ENCODE assay signal across 1 cellular context in genomic region chr10:109103278-109103677, GRCh38.
TF ChIP-seq lines count a peak whose summit lies in the region.

No MANE protein-coding gene starts in this region.

TF ChIP-seq in WTC11, 78 proteins besides CTCF, POLR2A, EP300 and RAD21 (continued from another document):
- TF ChIP-seq, protein P1, sequence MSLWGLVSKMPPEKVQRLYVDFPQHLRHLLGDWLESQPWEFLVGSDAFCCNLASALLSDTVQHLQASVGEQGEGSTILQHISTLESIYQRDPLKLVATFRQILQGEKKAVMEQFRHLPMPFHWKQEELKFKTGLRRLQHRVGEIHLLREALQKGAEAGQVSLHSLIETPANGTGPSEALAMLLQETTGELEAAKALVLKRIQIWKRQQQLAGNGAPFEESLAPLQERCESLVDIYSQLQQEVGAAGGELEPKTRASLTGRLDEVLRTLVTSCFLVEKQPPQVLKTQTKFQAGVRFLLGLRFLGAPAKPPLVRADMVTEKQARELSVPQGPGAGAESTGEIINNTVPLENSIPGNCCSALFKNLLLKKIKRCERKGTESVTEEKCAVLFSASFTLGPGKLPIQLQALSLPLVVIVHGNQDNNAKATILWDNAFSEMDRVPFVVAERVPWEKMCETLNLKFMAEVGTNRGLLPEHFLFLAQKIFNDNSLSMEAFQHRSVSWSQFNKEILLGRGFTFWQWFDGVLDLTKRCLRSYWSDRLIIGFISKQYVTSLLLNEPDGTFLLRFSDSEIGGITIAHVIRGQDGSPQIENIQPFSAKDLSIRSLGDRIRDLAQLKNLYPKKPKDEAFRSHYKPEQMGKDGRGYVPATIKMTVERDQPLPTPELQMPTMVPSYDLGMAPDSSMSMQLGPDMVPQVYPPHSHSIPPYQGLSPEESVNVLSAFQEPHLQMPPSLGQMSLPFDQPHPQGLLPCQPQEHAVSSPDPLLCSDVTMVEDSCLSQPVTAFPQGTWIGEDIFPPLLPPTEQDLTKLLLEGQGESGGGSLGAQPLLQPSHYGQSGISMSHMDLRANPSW (CRISPR knock-in tag; conservative IDR thresholded peaks at IDR 0.05; ENCODE audit: low read depth), result no peak
- TF ChIP-seq NFE2L1 (CRISPR knock-in tag; IDR thresholded peaks at IDR 0.05), result no peak
- no peak for TF ChIP-seq FOXK1 (CRISPR knock-in tag; IDR thresholded peaks at IDR 0.05)
- no peak for TF ChIP-seq SP1 (CRISPR knock-in tag; conservative IDR thresholded peaks at IDR 0.05)
- TF ChIP-seq, protein P2, sequence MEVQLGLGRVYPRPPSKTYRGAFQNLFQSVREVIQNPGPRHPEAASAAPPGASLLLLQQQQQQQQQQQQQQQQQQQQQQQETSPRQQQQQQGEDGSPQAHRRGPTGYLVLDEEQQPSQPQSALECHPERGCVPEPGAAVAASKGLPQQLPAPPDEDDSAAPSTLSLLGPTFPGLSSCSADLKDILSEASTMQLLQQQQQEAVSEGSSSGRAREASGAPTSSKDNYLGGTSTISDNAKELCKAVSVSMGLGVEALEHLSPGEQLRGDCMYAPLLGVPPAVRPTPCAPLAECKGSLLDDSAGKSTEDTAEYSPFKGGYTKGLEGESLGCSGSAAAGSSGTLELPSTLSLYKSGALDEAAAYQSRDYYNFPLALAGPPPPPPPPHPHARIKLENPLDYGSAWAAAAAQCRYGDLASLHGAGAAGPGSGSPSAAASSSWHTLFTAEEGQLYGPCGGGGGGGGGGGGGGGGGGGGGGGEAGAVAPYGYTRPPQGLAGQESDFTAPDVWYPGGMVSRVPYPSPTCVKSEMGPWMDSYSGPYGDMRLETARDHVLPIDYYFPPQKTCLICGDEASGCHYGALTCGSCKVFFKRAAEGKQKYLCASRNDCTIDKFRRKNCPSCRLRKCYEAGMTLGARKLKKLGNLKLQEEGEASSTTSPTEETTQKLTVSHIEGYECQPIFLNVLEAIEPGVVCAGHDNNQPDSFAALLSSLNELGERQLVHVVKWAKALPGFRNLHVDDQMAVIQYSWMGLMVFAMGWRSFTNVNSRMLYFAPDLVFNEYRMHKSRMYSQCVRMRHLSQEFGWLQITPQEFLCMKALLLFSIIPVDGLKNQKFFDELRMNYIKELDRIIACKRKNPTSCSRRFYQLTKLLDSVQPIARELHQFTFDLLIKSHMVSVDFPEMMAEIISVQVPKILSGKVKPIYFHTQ (CRISPR knock-in tag; IDR thresholded peaks at IDR 0.05), result no peak
- TF ChIP-seq, protein P3, sequence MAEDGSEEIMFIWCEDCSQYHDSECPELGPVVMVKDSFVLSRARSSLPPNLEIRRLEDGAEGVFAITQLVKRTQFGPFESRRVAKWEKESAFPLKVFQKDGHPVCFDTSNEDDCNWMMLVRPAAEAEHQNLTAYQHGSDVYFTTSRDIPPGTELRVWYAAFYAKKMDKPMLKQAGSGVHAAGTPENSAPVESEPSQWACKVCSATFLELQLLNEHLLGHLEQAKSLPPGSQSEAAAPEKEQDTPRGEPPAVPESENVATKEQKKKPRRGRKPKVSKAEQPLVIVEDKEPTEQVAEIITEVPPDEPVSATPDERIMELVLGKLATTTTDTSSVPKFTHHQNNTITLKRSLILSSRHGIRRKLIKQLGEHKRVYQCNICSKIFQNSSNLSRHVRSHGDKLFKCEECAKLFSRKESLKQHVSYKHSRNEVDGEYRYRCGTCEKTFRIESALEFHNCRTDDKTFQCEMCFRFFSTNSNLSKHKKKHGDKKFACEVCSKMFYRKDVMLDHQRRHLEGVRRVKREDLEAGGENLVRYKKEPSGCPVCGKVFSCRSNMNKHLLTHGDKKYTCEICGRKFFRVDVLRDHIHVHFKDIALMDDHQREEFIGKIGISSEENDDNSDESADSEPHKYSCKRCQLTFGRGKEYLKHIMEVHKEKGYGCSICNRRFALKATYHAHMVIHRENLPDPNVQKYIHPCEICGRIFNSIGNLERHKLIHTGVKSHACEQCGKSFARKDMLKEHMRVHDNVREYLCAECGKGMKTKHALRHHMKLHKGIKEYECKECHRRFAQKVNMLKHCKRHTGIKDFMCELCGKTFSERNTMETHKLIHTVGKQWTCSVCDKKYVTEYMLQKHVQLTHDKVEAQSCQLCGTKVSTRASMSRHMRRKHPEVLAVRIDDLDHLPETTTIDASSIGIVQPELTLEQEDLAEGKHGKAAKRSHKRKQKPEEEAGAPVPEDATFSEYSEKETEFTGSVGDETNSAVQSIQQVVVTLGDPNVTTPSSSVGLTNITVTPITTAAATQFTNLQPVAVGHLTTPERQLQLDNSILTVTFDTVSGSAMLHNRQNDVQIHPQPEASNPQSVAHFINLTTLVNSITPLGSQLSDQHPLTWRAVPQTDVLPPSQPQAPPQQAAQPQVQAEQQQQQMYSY (CRISPR knock-in tag; IDR thresholded peaks at IDR 0.05), result no peak
